ENCODE assay signal across 8 cellular contexts in the genomic region with DNA sequence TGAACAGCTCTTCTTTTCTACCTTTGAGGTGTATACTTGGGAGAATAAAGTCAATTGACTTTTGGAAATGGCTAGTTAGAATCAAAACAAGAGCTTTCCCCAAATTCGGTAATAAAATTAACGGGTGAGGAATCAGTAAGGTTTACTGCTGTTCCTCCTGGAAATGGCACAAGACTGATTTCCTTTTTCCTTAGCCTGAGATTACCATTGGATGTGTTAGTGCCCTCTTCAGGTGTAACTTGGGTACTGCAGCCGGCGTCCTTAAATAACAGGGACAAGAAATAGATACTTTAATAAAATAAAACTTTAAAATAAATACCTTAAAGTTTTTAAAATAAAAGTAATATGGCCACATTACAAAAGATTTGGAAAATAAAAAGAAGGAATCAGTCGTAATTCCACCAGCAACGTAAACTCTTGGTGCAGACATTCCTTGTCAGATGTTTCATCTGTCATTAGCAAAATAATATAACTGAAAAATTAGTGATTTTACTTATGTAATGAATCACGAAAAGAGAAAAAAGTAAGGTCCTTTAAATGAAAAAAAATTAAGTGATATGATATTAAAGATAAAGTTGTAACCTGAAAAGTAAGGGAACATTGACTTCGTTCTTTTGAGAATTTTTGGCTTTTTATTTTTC. TPM values are rescaled to one million over a fixed set of nuclear protein-coding genes. Genes with fewer than 3 reads are reported as not detected.
DNase-seq lines count a peak whose midpoint lies in the region; ATAC-seq and TF ChIP-seq lines count a peak whose summit lies in the region.

No MANE protein-coding gene starts in this region.

- POLR2A ChIA-PET in Panc1 (lab: Charles Lee), result interaction anchor here (0.6 kb wide), 1 partner anchor 98 kb away, joined by 4 read pairs; no protein-coding TSS in a partner anchor

- H3K9me3 ChIP-seq in Panc1 (ENCODE audit: control insufficient read depth, insufficient read depth, low read depth, low read length), result no peaks in the 10 kb centered on the region
- H3K9me3 ChIP-seq in ovary, result no peaks in the 10 kb centered on the region
- no peaks in the 10 kb centered on the region for H3K9me3 ChIP-seq in transverse colon

- H3K4me3 ChIP-seq in Jurkat, Clone E6-1 (ENCODE audit: low read length), result no peak overlapping the region
- H3K4me3 ChIP-seq in Panc1 (ENCODE audit: low read depth in 2 of 2, low read length in 2 of 2) (no peak overlapping the region), fibroblast of pulmonary artery (replicated peaks; ENCODE audit: low read depth, low read length) (no peak overlapping the region), ovary (no peak overlapping the region), transverse colon (no peak overlapping the region)

- no peak for ATAC-seq in Panc1
- ATAC-seq in GM21619 (IDR thresholded peaks at IDR 0.05; ENCODE audit: unreplicated experiment), result no peak

- intact Hi-C loops in Panc1 (cut with micrococcal nuclease; ENCODE audit: unreplicated experiment) (loop anchor here (10.0 kb wide), 1 partner anchor 264 kb away; no protein-coding TSS in a partner anchor), ovary (cut with DNase I) (loop anchor here in 3 of 4 donors (5.0 to 10.0 kb wide), 4 partner anchors 94 to 264 kb away; no protein-coding TSS in a partner anchor), transverse colon (cut with DNase I; ENCODE audit: low total_unique reads) (no loop called here)

- DNase-seq in Caki2 (ENCODE audit: low read depth) (peak; percentile 62), Panc1 (ENCODE audit: low read depth, low spot score) (peak; percentile 60), fibroblast of pulmonary artery (ENCODE audit: low read depth) (peak; percentile 90), ovary (peak; percentile 49 to 82 (median 73)), transverse colon (peak; percentile 77)
- DNase-seq in Jurkat, Clone E6-1 (ENCODE audit: low read depth, low spot score), result peak; percentile 70
- peak; percentile 76 to 81 for DNase-seq in activated T-cell treated with anti-CD3 and anti-CD28 coated beads, Interleukin-2, amount 50 U/mL, for 48 hours

- TF ChIP-seq POLR2A in ovary (IDR thresholded peaks at IDR 0.05) (no peak), transverse colon (IDR thresholded peaks at IDR 0.05) (no peak)

- CTCF ChIA-PET in Panc1 (lab: Charles Lee), result interaction anchor here (0.5 to 1.6 kb wide), 9 partner anchors 10 to 815 kb away, joined by 3 to 10 read pairs (median 4); no protein-coding TSS in a partner anchor

- BruUV-seq in Panc1 (replicated peaks; lab: Mats Ljungman, UMichigan), result no TSS peak

- WGBS in ovary, 3 donors, result 16 to 18% (median 17%) methylated on average over 8 of the region's 8 CpGs
- 21 to 22% methylated on average over 8 of the region's 8 CpGs for WGBS in transverse colon (ENCODE audit: low coverage in 1 of 2), 2 donors

- in situ Hi-C loops in Caki2 (cut with HindIII; ENCODE audit: low pct_unique_long_range_greater_than_20kb, low sequenced_read_pairs), result no loop called here
- in situ Hi-C loops in Panc1 (cut with HindIII; ENCODE audit: low pct_unique_long_range_greater_than_20kb, low sequenced_read_pairs), result no loop called here
- in situ Hi-C loops in transverse colon (cut with MboI; ENCODE audit: low pct_ligation_motif_present in 1 of 4, low pct_unique_long_range_greater_than_20kb in 1 of 4, low sequenced_read_pairs in 3 of 4), result loop anchor here (10.0 to 25.0 kb wide), 5 partner anchors 94 to 274 kb away; a partner anchor contains a TSS

- no peaks in the 10 kb centered on the region for H3K4me1 ChIP-seq in Panc1 (ENCODE audit: control insufficient read depth, insufficient read depth, low read length)
- no peaks in the 10 kb centered on the region for H3K4me1 ChIP-seq in ovary (ENCODE audit: insufficient read depth)
- peaks cover 0 to 8% (median 0%) of the 10 kb centered on the region in 4 donors for H3K4me1 ChIP-seq in transverse colon

- no peaks in the 10 kb centered on the region for H3K36me3 ChIP-seq in Panc1 (ENCODE audit: control insufficient read depth, insufficient read depth, low read length)
- no peaks in the 10 kb centered on the region for H3K36me3 ChIP-seq in ovary
- H3K36me3 ChIP-seq in transverse colon, result no peaks in the 10 kb centered on the region

- H3K27me3 ChIP-seq in Panc1 (ENCODE audit: control insufficient read depth, insufficient read depth, low read length), result no peaks in the 10 kb centered on the region
- no peaks in the 10 kb centered on the region for H3K27me3 ChIP-seq in ovary
- no peaks in the 10 kb centered on the region for H3K27me3 ChIP-seq in transverse colon

- peak; percentile 89 for TF ChIP-seq CTCF in Panc1 (IDR thresholded peaks at IDR 0.05)
- TF ChIP-seq CTCF in fibroblast of pulmonary artery (IDR thresholded peaks at IDR 0.05; ENCODE audit: low read length, missing control alignments), result peak; percentile 94
- TF ChIP-seq CTCF in ovary (IDR thresholded peaks at IDR 0.05), result peak; percentile 73 to 88 (median 83)
- TF ChIP-seq CTCF in transverse colon (IDR thresholded peaks at IDR 0.05), result peak; percentile 88 to 99 (median 97)

- TF ChIP-seq EP300 in ovary (IDR thresholded peaks at IDR 0.05) (no peak), transverse colon (IDR thresholded peaks at IDR 0.05; ENCODE audit: low read depth) (no peak)

- H3K27ac ChIP-seq in Panc1 (ENCODE audit: low read length) (no peak overlapping the region), ovary (no peak overlapping the region), transverse colon (no peak overlapping the region)

RNA-seq across cellular contexts. Expression of a gene that starts 29.7 kb away (rescaled TPM):
- total RNA-seq in Caki2 (2014; rRNA removed; shearing (Covaris generic); ENCODE audit: low replicate concordance), result 6.1 and 21.5 TPM in 2 replicates
- polyA plus RNA-seq in Jurkat, Clone E6-1 (2012; ENCODE audit: insufficient read depth, insufficient read length), result 16.1 TPM
- total RNA-seq in Panc1 (2021; ENCODE audit: unreplicated experiment), result 16.1 TPM
- 14.6 TPM for polyA plus RNA-seq in Panc1 (2012; ENCODE audit: insufficient read length)
- total RNA-seq in ovary, result 10 to 100 TPM; 22.6 to 64.4 (median 51.4) TPM
- polyA plus RNA-seq in ovary, result 10 to 100 TPM; 20.2 to 23.8 TPM
- 10 to 100 TPM in 3 of 4 donors, 1 to 10 TPM in 1; 4.6 to 15.7 (median 11.0) TPM for total RNA-seq in transverse colon

RNA-seq across cellular contexts. Expression of a gene that starts 57.5 kb away (rescaled TPM):
- total RNA-seq in Caki2 (2014; rRNA removed; shearing (Covaris generic); ENCODE audit: low replicate concordance), result 98.2 and 107 TPM in 2 replicates
- 143 TPM for polyA plus RNA-seq in Jurkat, Clone E6-1 (2012; ENCODE audit: insufficient read depth, insufficient read length)
- total RNA-seq in Panc1 (2021; ENCODE audit: unreplicated experiment) (145 TPM), ovary (10 to 100 TPM; 53.2 to 82.9 (median 64.1) TPM), transverse colon (100 to 1,000 TPM in 2 of 4 donors, 10 to 100 TPM in 2; 44.8 to 187 (median 117) TPM)
- 98.5 TPM for polyA plus RNA-seq in Panc1 (2012; ENCODE audit: insufficient read length)
- 100 to 1,000 TPM in 1 of 2 donors, 10 to 100 TPM in 1; 49.5 to 142 TPM for polyA plus RNA-seq in ovary

Comparison
In these comparisons a context has a peak if more than half of its experiments do, and no peak if none do; other contexts are left out.
1. in situ Hi-C loops: an anchor here in transverse colon (10.0 to 25.0 kb wide); none called in Caki2 and Panc1.